Comparison of ENCODE assay signal across 9 cellular contexts in genomic region chr17:30905742-30906100, GRCh38. TPM values are rescaled to one million over a fixed set of nuclear protein-coding genes. Genes with fewer than 3 reads are reported as not detected.
DNase-seq lines count a peak whose midpoint lies in the region; ATAC-seq and TF ChIP-seq lines count a peak whose summit lies in the region.
"Had no signal": no experiment of that assay in that cellular context is flagged by ENCODE, and none has a peak within 500 bp of the region (broad histone marks: within the 10 kb centered on the region; RNA-seq: fewer than 3 reads in every experiment).

No MANE protein-coding gene starts in this region.

- H3K36me3 ChIP-seq in KOPT-K1 (ENCODE audit: insufficient read depth, low read length), result peaks cover 28% of the 10 kb centered on the region
- H3K36me3 ChIP-seq in body of pancreas (replicated peaks in 1 of 2; ENCODE audit: insufficient read depth in 1 of 2, low read depth in 2 of 2), result no peaks in the 10 kb centered on the region
- H3K36me3 ChIP-seq in stomach, result peaks cover 0 to 29% (median 24%) of the 10 kb centered on the region in 4 donors

- TF ChIP-seq EP300 in stomach (IDR thresholded peaks at IDR 0.05), result no peak

- no peaks in the 10 kb centered on the region for H3K9me3 ChIP-seq in KOPT-K1 (ENCODE audit: insufficient read depth, low read length, poor library complexity, severe bottlenecking)
- H3K9me3 ChIP-seq in body of pancreas, result no peaks in the 10 kb centered on the region
- no peaks in the 10 kb centered on the region for H3K9me3 ChIP-seq in stomach

- DNase-seq in AG10803 (ENCODE audit: low read depth) (no peak), body of pancreas (peak in 1 of 4 donors; percentile 16), stomach (no peak), SKM-1 (lab: John Stamatoyannopoulos, UW; ENCODE audit: unreplicated experiment) (no peak), NCI-H1092 treated with DMSO at 0.1 percent for 48 hours (lab: John Stamatoyannopoulos, UW) (no peak)

- 0 to 1% methylated on average over 11 of the region's 11 CpGs for WGBS in body of pancreas, 2 donors
- 0 to 1% (median 1%) methylated on average over 11 of the region's 11 CpGs for WGBS in stomach, 5 donors

- H3K4me1 ChIP-seq in body of pancreas (peaks cover 17% of the 10 kb centered on the region), stomach (peaks cover 12 to 38% (median 24%) of the 10 kb centered on the region in 4 donors)

- H3K27ac ChIP-seq in KOPT-K1 (ENCODE audit: low read depth, low read length, poor library complexity, severe bottlenecking) (peak overlapping the region; percentile 69), body of pancreas (peak overlapping the region; percentile 48 to 87 (median 82)), layer of hippocampus (ENCODE audit: low read depth, low read length) (peak overlapping the region; percentile 81), stomach (peak overlapping the region; percentile 90 to 92 (median 91))

- H3K27me3 ChIP-seq in body of pancreas (no peaks in the 10 kb centered on the region), layer of hippocampus (ENCODE audit: control insufficient read depth, insufficient read depth, low read length) (no peaks in the 10 kb centered on the region), stomach (no peaks in the 10 kb centered on the region)

- ATAC-seq in GM19035 (IDR thresholded peaks at IDR 0.05; ENCODE audit: unreplicated experiment), result peak; percentile 33
- peak; percentile 40 for ATAC-seq in body of pancreas

- TF ChIP-seq CTCF in AG10803 (conservative IDR thresholded peaks at IDR 0.05; ENCODE audit: low read length), result no peak
- no peak for TF ChIP-seq CTCF in body of pancreas (IDR thresholded peaks at IDR 0.05)
- TF ChIP-seq CTCF in stomach (IDR thresholded peaks at IDR 0.05), result no peak

- TF ChIP-seq POLR2A in body of pancreas (IDR thresholded peaks at IDR 0.05) (no peak), stomach (IDR thresholded peaks at IDR 0.05) (no peak)

- intact Hi-C loops in body of pancreas (cut with DNase I), result no loop called here
- intact Hi-C loops in stomach (cut with DNase I; ENCODE audit: low total_unique reads), result no loop called here

- H3K4me3 ChIP-seq in AG10803 (ENCODE audit: low read length) (peak overlapping the region; percentile 92), body of pancreas (peak overlapping the region; percentile 74 to 78), stomach (peak overlapping the region; percentile 73 to 96 (median 82))

RNA-seq across cellular contexts. Expression of gene TEFM, which starts 0.3 kb away (rescaled TPM):
- total RNA-seq in body of pancreas, result 1 to 10 TPM; 6.7 to 9.9 TPM
- 10 to 100 TPM in 4 of 5 donors, 1 to 10 TPM in 1; 6.4 to 40.3 (median 24.1) TPM for total RNA-seq in stomach
- 10 to 100 TPM in 1 of 3 donors, 1 to 10 TPM in 2; 5.9 to 13.3 (median 7.9) TPM for polyA plus RNA-seq in stomach

RNA-seq across cellular contexts. Expression of gene ADAP2, which starts 16.0 kb away (rescaled TPM):
- 10 to 100 TPM; 13.7 to 14.8 TPM for total RNA-seq in body of pancreas
- total RNA-seq in stomach, result 10 to 100 TPM in 1 of 5 donors, 1 to 10 TPM in 3, not detected in 1; 4.6 to 28.7 (median 8.4) TPM
- 10 to 100 TPM in 1 of 3 donors, 1 to 10 TPM in 2; 1.8 to 10.0 (median 6.1) TPM for polyA plus RNA-seq in stomach
- total RNA-seq: HT1080 had no signal
